In genomic region chr19:19350756-19351155, GRCh38 we compare ENCODE assay signal across 2 cellular contexts. TPM values are rescaled to one million over a fixed set of nuclear protein-coding genes. Genes with fewer than 3 reads are reported as not detected.
A peak's percentile ranks its signal among the peaks of the same experiment; 100 is the strongest.
DNase-seq lines count a peak whose midpoint lies in the region; ATAC-seq, FAIRE-seq and TF ChIP-seq lines count a peak whose summit lies in the region.
"Not testable (repeated sequence)": the region's sequence is repeated elsewhere in the genome, so short reads cannot be mapped to it uniquely, and the experiment has no call there.

No MANE protein-coding gene starts in this region.

- intact Hi-C loops in K562 (cut with micrococcal nuclease): not testable (repeated sequence)

- H2AFZ ChIP-seq in K562 (ENCODE audit: low read depth, low read length): not testable (repeated sequence)

- not testable (repeated sequence) for H3K27me3 ChIP-seq in K562 (ENCODE audit: control insufficient read depth in 2 of 2, insufficient read depth in 2 of 2, low read length in 2 of 2)

- not testable (repeated sequence) for H3K9ac ChIP-seq in K562 (ENCODE audit: insufficient read depth in 1 of 2, low read depth in 2 of 2, low read length in 2 of 2)

- H3K4me3 ChIP-seq in HEK293 (ENCODE audit: low read depth, low read length); K562: not testable (repeated sequence)

- not testable (repeated sequence) for FAIRE-seq in K562 (lab: Jason Lieb, UNC)

- H3K9me1 ChIP-seq in K562 (ENCODE audit: control insufficient read depth, insufficient read depth, low read length): not testable (repeated sequence)

- ATAC-seq in K562: not testable (repeated sequence)

- not testable (repeated sequence) for H4K20me1 ChIP-seq in K562 (replicated peaks; ENCODE audit: control insufficient read depth, insufficient read depth, low read length)

- CTCF ChIA-PET in HEK293 (lab: Yijun Ruan, JAX): interaction anchor here (0.9 kb wide), 1 partner anchor 205 kb away, joined by 4 read pairs; no protein-coding TSS in a partner anchor
- CTCF ChIA-PET in K562 (lab: Yijun Ruan, JAX; ENCODE audit: low intra/inter-chr PET ratio): not testable (repeated sequence)

- not testable (repeated sequence) for H3K4me1 ChIP-seq in HEK293 (ENCODE audit: control insufficient read depth, insufficient read depth, low read length); K562 (replicated peaks in 1 of 2; ENCODE audit: control insufficient read depth in 2 of 2, insufficient read depth in 2 of 2, low read length in 2 of 2)

- BruUV-seq in K562 (replicated peaks; lab: Mats Ljungman, UMichigan): not testable (repeated sequence)

- 93% methylated on average over 4 of the region's 8 CpGs for WGBS in K562 (ENCODE audit: insufficient coverage, low coverage, missing lambda C conversion rate)

- POLR2A ChIA-PET in HEK293 (lab: Yijun Ruan, JAX): not testable (repeated sequence)
- POLR2A ChIA-PET in K562 (lab: Yijun Ruan, JAX): interaction anchor here (0.9 to 1.2 kb wide), 3 partner anchors 9 to 29 kb away, joined by 3 to 4 read pairs (median 4); no protein-coding TSS in a partner anchor

- not testable (repeated sequence) for TF ChIP-seq POLR2A in K562 (conservative IDR thresholded peaks at IDR 0.05)

- not testable (repeated sequence) for H3K27ac ChIP-seq in HEK293 (ENCODE audit: extremely low read depth, low read depth, low read length); K562 (ENCODE audit: extremely low read depth, low read depth, low read length)

- not testable (repeated sequence) for H3K4me2 ChIP-seq in K562 (ENCODE audit: insufficient read depth, low read length)

- TF ChIP-seq RAD21 in K562 (CRISPR knock-in tag; conservative IDR thresholded peaks at IDR 0.05 in 1 of 2, IDR thresholded peaks at IDR 0.05 in 1 of 2): not testable (repeated sequence)

- in situ Hi-C loops in K562 (cut with MboI): not testable (repeated sequence)

- DNase-seq in K562 (ENCODE audit: extremely low read depth in 1 of 4, low spot score in 3 of 4): not testable (repeated sequence)

- not testable (repeated sequence) for TF ChIP-seq CTCF in HEK293 (tag by site-specific recombination; IDR thresholded peaks at IDR 0.05); K562 (IDR thresholded peaks at IDR 0.05 in 2 of 3, conservative IDR thresholded peaks at IDR 0.05 in 1 of 3; ENCODE audit: insufficient read depth in 2 of 3, low read depth in 1 of 3, low read length in 3 of 3)

- not testable (repeated sequence) for TF ChIP-seq EP300 in K562 (IDR thresholded peaks at IDR 0.05; ENCODE audit: low read length)

- not testable (repeated sequence) for H3K79me2 ChIP-seq in K562 (ENCODE audit: control insufficient read depth, insufficient read depth, low read length)

- peaks cover 25 to 87% of the 10 kb centered on the region in 2 experiments; a peak in 2 of 3 replicates for H3K36me3 ChIP-seq in HEK293 (ENCODE audit: control insufficient read depth in 2 of 2, insufficient read depth in 1 of 2, low read length in 2 of 2)
- peaks cover 74% of the 10 kb centered on the region; the same call in 2 of the 3 replicates for H3K36me3 ChIP-seq in K562 (ENCODE audit: control insufficient read depth, insufficient read depth, low read length)

- not testable (repeated sequence) for H3K9me3 ChIP-seq in HEK293 (ENCODE audit: control insufficient read depth, insufficient read depth, low read depth, low read length); K562 (replicated peaks; ENCODE audit: control insufficient read depth, insufficient read depth, low read depth, low read length)

TF ChIP-seq in HEK293, 187 proteins besides CTCF, POLR2A, EP300 and RAD21:
- TF ChIP-seq ZNF121 (tag by site-specific recombination; IDR thresholded peaks at IDR 0.05): peak; percentile 56; the same call in 1 of the 2 replicates
TF ChIP-seq in HEK293: peak in this region for 1; not testable (repeated sequence) for 186.

TF ChIP-seq in K562, 482 proteins besides CTCF, POLR2A, EP300 and RAD21:
- peak; percentile 57; the same call in 1 of the 2 replicates for TF ChIP-seq ZNF121 (CRISPR knock-in tag; conservative IDR thresholded peaks at IDR 0.05)

RNA-seq across cellular contexts. Expression of gene MAU2, which starts 30.1 kb away (rescaled TPM):
- 132 and 299 TPM in 2 replicates for total RNA-seq in K562 (2011; cell fraction: chromatin; rRNA removed; ENCODE audit: low replicate concordance)
- 154 and 168 TPM in 2 replicates for total RNA-seq in K562 (2011; cell fraction: nucleolus; rRNA removed)
- total RNA-seq in K562 (2011; cell fraction: nucleoplasm; rRNA removed): 141 and 151 TPM in 2 replicates
- total RNA-seq in K562 (2014; rRNA removed): 21.1 and 24.1 TPM in 2 replicates
- 10.0 and 12.0 TPM in 2 replicates for total RNA-seq in K562 (2014; rRNA removed; fragmentation: Illumina TruSeq; extraction: Trizol)
- total RNA-seq in K562 (2015; rRNA removed; fragmentation: Illumina TruSeq; extraction: Trizol): 17.2 and 17.8 TPM in 2 replicates
- total RNA-seq in K562 (2021): 43.4 and 48.1 TPM in 2 replicates
- 21.0 and 34.2 TPM in 2 replicates for polyA plus RNA-seq in K562 (2011; rRNA removed)
- 25.3 and 40.5 TPM in 2 replicates for polyA plus RNA-seq in K562 (2011; cell fraction: cytosol; rRNA removed)
- polyA plus RNA-seq in K562 (2011; cell fraction: nucleus; rRNA removed): 83.2 and 123 TPM in 2 replicates
- polyA plus RNA-seq in K562 (2012): 30.0 and 42.5 TPM in 2 replicates
- polyA plus RNA-seq in K562 (2014; fragmentation: Illumina TruSeq; extraction: Trizol): 19.4 and 22.5 TPM in 2 replicates
- 1 to 10 TPM; 1.2 to 1.4 TPM for polyA plus RNA-seq in K562 (2014; fragmentation: Nextera tagmentation; extraction: Ambion mirVana)
- polyA plus RNA-seq in K562 (2014; rRNA removed): 27.4 and 31.4 TPM in 2 replicates
- 23.0 and 45.7 TPM in 2 replicates for polyA minus RNA-seq in K562 (2011; rRNA and poly(A)+ RNA removed)
- 28.1 and 43.8 TPM in 2 replicates for polyA minus RNA-seq in K562 (2011; cell fraction: cytosol; rRNA and poly(A)+ RNA removed)
- 55.9 and 63.5 TPM in 2 replicates for polyA minus RNA-seq in K562 (2011; cell fraction: nucleus; rRNA and poly(A)+ RNA removed)

RNA-seq across cellular contexts. Expression of gene SUGP1, which starts 30.4 kb away (rescaled TPM):
- total RNA-seq in K562 (2011; cell fraction: chromatin; rRNA removed; ENCODE audit: low replicate concordance): 90.2 and 178 TPM in 2 replicates
- 124 and 128 TPM in 2 replicates for total RNA-seq in K562 (2011; cell fraction: nucleolus; rRNA removed)
- total RNA-seq in K562 (2011; cell fraction: nucleoplasm; rRNA removed): 77.5 and 85.2 TPM in 2 replicates
- 40.4 and 44.6 TPM in 2 replicates for total RNA-seq in K562 (2014; rRNA removed)
- 16.8 and 17.9 TPM in 2 replicates for total RNA-seq in K562 (2014; rRNA removed; fragmentation: Illumina TruSeq; extraction: Trizol)
- total RNA-seq in K562 (2015; rRNA removed; fragmentation: Illumina TruSeq; extraction: Trizol): 32.4 and 34.3 TPM in 2 replicates
- total RNA-seq in K562 (2021): 45.0 and 53.3 TPM in 2 replicates
- polyA plus RNA-seq in K562 (2011; rRNA removed): 28.5 and 30.6 TPM in 2 replicates
- polyA plus RNA-seq in K562 (2011; cell fraction: cytosol; rRNA removed): 20.8 and 33.6 TPM in 2 replicates
- 96.6 and 109 TPM in 2 replicates for polyA plus RNA-seq in K562 (2011; cell fraction: nucleus; rRNA removed)
- 43.7 and 43.9 TPM in 2 replicates for polyA plus RNA-seq in K562 (2012)
- 35.0 and 36.7 TPM in 2 replicates for polyA plus RNA-seq in K562 (2014; fragmentation: Illumina TruSeq; extraction: Trizol)
- 1 to 10 TPM; 1.0 to 1.9 TPM for polyA plus RNA-seq in K562 (2014; fragmentation: Nextera tagmentation; extraction: Ambion mirVana)
- polyA plus RNA-seq in K562 (2014; rRNA removed): 41.0 and 48.9 TPM in 2 replicates
- polyA minus RNA-seq in K562 (2011; rRNA and poly(A)+ RNA removed): 19.3 and 21.7 TPM in 2 replicates
- polyA minus RNA-seq in K562 (2011; cell fraction: cytosol; rRNA and poly(A)+ RNA removed): 21.6 and 25.8 TPM in 2 replicates
- 28.8 and 51.3 TPM in 2 replicates for polyA minus RNA-seq in K562 (2011; cell fraction: nucleus; rRNA and poly(A)+ RNA removed)

RNA-seq across cellular contexts. Expression of gene GATAD2A, which starts 54.7 kb away (rescaled TPM):
- 64.2 and 71.9 TPM in 2 replicates for total RNA-seq in K562 (2011; cell fraction: chromatin; rRNA removed; ENCODE audit: low replicate concordance)
- total RNA-seq in K562 (2011; cell fraction: nucleolus; rRNA removed): 40.3 and 42.0 TPM in 2 replicates
- total RNA-seq in K562 (2011; cell fraction: nucleoplasm; rRNA removed): 44.1 and 58.8 TPM in 2 replicates
- total RNA-seq in K562 (2014; rRNA removed) (114 and 141 TPM in 2 replicates), K562 (2014; rRNA removed; fragmentation: Illumina TruSeq; extraction: Trizol) (36.3 and 39.2 TPM in 2 replicates), K562 (2015; rRNA removed; fragmentation: Illumina TruSeq; extraction: Trizol) (61.2 and 65.5 TPM in 2 replicates), K562 (2021) (215 and 226 TPM in 2 replicates)
- polyA plus RNA-seq in K562 (2011; rRNA removed) (25.4 and 33.0 TPM in 2 replicates), K562 (2014; fragmentation: Illumina TruSeq; extraction: Trizol) (44.2 and 80.9 TPM in 2 replicates), K562 (2014; fragmentation: Nextera tagmentation; extraction: Ambion mirVana) (1 to 10 TPM; 2.4 to 5.1 TPM), K562 (2014; rRNA removed) (88.4 and 112 TPM in 2 replicates)
- polyA plus RNA-seq in K562 (2011; cell fraction: cytosol; rRNA removed): 21.1 and 45.0 TPM in 2 replicates
- polyA plus RNA-seq in K562 (2011; cell fraction: nucleus; rRNA removed): 23.6 and 33.3 TPM in 2 replicates
- polyA plus RNA-seq in K562 (2012): 44.9 and 60.8 TPM in 2 replicates
- 33.1 and 40.4 TPM in 2 replicates for polyA minus RNA-seq in K562 (2011; rRNA and poly(A)+ RNA removed)
- 55.4 and 91.3 TPM in 2 replicates for polyA minus RNA-seq in K562 (2011; cell fraction: cytosol; rRNA and poly(A)+ RNA removed)
- polyA minus RNA-seq in K562 (2011; cell fraction: nucleus; rRNA and poly(A)+ RNA removed): 12.5 and 17.4 TPM in 2 replicates
